8 cellular contexts compared by ENCODE assay signal in genomic region chr4:159487284-159487747, GRCh38.
A peak's percentile ranks its signal among the peaks of the same experiment; 100 is the strongest.
DNase-seq lines count a peak whose midpoint lies in the region; ATAC-seq, FAIRE-seq and TF ChIP-seq lines count a peak whose summit lies in the region.

No MANE protein-coding gene starts in this region.

- H4K20me1 ChIP-seq in DND-41 (ENCODE audit: insufficient read depth, low read length), result no peaks in the 10 kb centered on the region

- H3K4me1 ChIP-seq in DND-41 (ENCODE audit: insufficient read depth, low read length), result no peaks in the 10 kb centered on the region

- H3K4me1 Mint-ChIP-seq in activated T-cell treated with anti-CD3 and anti-CD28 coated beads, Interleukin-2, amount 50 U/mL, for 24 hours (ENCODE audit: low read depth), result no peaks in the 10 kb centered on the region
- peaks cover 6% of the 10 kb centered on the region for H3K4me1 Mint-ChIP-seq in osteocyte (ENCODE audit: unreplicated experiment)

- H3K4me3 Mint-ChIP-seq in activated T-cell treated with anti-CD3 and anti-CD28 coated beads, Interleukin-2, amount 50 U/mL, for 24 hours, result no peak overlapping the region
- peak overlapping the region; percentile 36 for H3K4me3 Mint-ChIP-seq in osteocyte (ENCODE audit: unreplicated experiment)

- no peaks in the 10 kb centered on the region for H3K36me3 ChIP-seq in DND-41 (ENCODE audit: insufficient read depth, low read length)

- peak; percentile 29 for DNase-seq in DND-41
- DNase-seq in GM19239 (ENCODE audit: insufficient read length, low spot score), result peak; percentile 18
- peak; percentile 62 for DNase-seq in NCI-H460 (ENCODE audit: extremely low read depth, low read depth)
- peak; percentile 31 for DNase-seq in activated T-cell treated with anti-CD3 and anti-CD28 coated beads, Interleukin-2, amount 50 U/mL, for 24 hours
- DNase-seq in frontal cortex (ENCODE audit: low spot score in 2 of 2), result peak; percentile 4 to 37
- DNase-seq in osteocyte (ENCODE audit: extremely low spot score, unreplicated experiment), result no peak
- DNase-seq in activated gamma-delta T cell (lab: John Stamatoyannopoulos, UW), result no peak

- H3K27ac Mint-ChIP-seq in activated T-cell treated with anti-CD3 and anti-CD28 coated beads, Interleukin-2, amount 50 U/mL, for 24 hours, result no peak overlapping the region
- H3K27ac Mint-ChIP-seq in osteocyte (ENCODE audit: unreplicated experiment), result no peak overlapping the region

- H3K79me2 ChIP-seq in DND-41 (ENCODE audit: insufficient read depth, low read length), result no peaks in the 10 kb centered on the region

- H3K27me3 ChIP-seq in DND-41 (ENCODE audit: insufficient read depth, low read length, poor library complexity), result no peaks in the 10 kb centered on the region

- H2AFZ ChIP-seq in DND-41 (ENCODE audit: low read depth, low read length), result no peak overlapping the region

- no peak overlapping the region for H3K9ac ChIP-seq in DND-41 (ENCODE audit: low read depth, low read length)

- peak; percentile 79 for TF ChIP-seq CTCF in DND-41 (IDR thresholded peaks at IDR 0.05; ENCODE audit: borderline replicate concordance, extremely low read depth, low read length, poor library complexity, severe bottlenecking)
- peak; percentile 84 for TF ChIP-seq CTCF in osteocyte (IDR thresholded peaks at IDR 0.05)

- FAIRE-seq in GM19239 (lab: Jason Lieb, UNC) (peak; percentile 99), frontal cortex (lab: Jason Lieb, UNC) (no peak)

- H3K27ac ChIP-seq in DND-41 (ENCODE audit: low read length), result no peak overlapping the region

- ATAC-seq in DND-41 (ENCODE audit: insufficient read depth, low read depth) (peak; percentile 72), HG03135 (IDR thresholded peaks at IDR 0.05; ENCODE audit: unreplicated experiment) (peak; percentile 97)

- peaks cover 30% of the 10 kb centered on the region for H3K27me3 Mint-ChIP-seq in activated T-cell treated with anti-CD3 and anti-CD28 coated beads, Interleukin-2, amount 50 U/mL, for 24 hours
- H3K27me3 Mint-ChIP-seq in osteocyte (ENCODE audit: unreplicated experiment), result peaks cover 65% of the 10 kb centered on the region

- no peak overlapping the region for H3K4me2 ChIP-seq in DND-41 (ENCODE audit: insufficient read depth, low read length)

- H3K4me3 ChIP-seq in DND-41 (ENCODE audit: low read depth in 1 of 2, low read length in 2 of 2), result no peak overlapping the region

- no peaks in the 10 kb centered on the region for H3K36me3 Mint-ChIP-seq in activated T-cell treated with anti-CD3 and anti-CD28 coated beads, Interleukin-2, amount 50 U/mL, for 24 hours (ENCODE audit: low read depth)
- H3K36me3 Mint-ChIP-seq in osteocyte (ENCODE audit: unreplicated experiment), result no peaks in the 10 kb centered on the region

- H3K9me3 Mint-ChIP-seq in activated T-cell treated with anti-CD3 and anti-CD28 coated beads, Interleukin-2, amount 50 U/mL, for 24 hours, result peaks cover 9% of the 10 kb centered on the region
- no peaks in the 10 kb centered on the region for H3K9me3 Mint-ChIP-seq in osteocyte (ENCODE audit: unreplicated experiment)

- no peaks in the 10 kb centered on the region for H3K9me3 ChIP-seq in DND-41 (ENCODE audit: insufficient read depth, low read length, severe bottlenecking)

Comparison
In these comparisons a context has a peak if more than half of its experiments do, and no peak if none do; other contexts are left out.
1. DNase-seq: peak in DND-41 (single experiment), GM19239 (single experiment), NCI-H460 (single experiment), activated T-cell treated with anti-CD3 and anti-CD28 coated beads, Interleukin-2, amount 50 U/mL, for 24 hours (single experiment) and frontal cortex (2 of 2); none in osteocyte (single experiment) and activated gamma-delta T cell (single experiment).